16 cellular contexts compared by ENCODE assay signal in the genomic region with DNA sequence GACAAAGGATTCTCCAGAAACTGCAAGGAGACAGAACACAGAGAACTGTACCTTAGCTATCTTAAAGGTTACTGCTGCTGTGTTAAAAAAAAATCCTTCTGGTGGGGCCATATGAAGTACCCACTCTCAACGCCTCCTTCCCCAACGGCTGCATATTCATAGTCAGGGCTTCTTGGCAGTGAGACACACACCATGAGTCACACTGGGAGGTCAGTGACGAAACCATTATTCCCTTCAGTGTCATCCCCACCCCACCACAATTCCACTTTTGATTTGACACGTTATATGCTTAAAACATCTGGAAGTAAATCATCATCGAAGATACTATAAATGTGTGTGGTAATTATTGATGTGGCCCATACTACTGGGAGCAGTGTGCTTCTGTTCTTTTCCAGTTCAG.
DNase-seq lines count a peak whose midpoint lies in the region; ATAC-seq and TF ChIP-seq lines count a peak whose summit lies in the region.
"Had no signal": no experiment of that assay in that cellular context is flagged by ENCODE, and none has a peak within 500 bp of the region (broad histone marks: within the 10 kb centered on the region; RNA-seq: fewer than 3 reads in every experiment).

No MANE protein-coding gene starts in this region.

- ATAC-seq in heart right ventricle = peak; percentile 75 to 97 (median 86)
- ATAC-seq: activated naive CD8-positive, alpha-beta T cell treated with anti-CD3 and anti-CD28 coated beads, Interleukin-2, amount 50 U/mL, for 24 hours; HCT116 had no signal

- H3K27me3 ChIP-seq in heart right ventricle = no peaks in the 10 kb centered on the region
- H3K27me3 ChIP-seq in smooth muscle cell (ENCODE audit: low read depth) = no peaks in the 10 kb centered on the region
- no peaks in the 10 kb centered on the region for H3K27me3 ChIP-seq in Peyer's patch
- H3K27me3 ChIP-seq: gastrocnemius medialis had no signal

- no peaks in the 10 kb centered on the region for H3K36me3 Mint-ChIP-seq in activated CD4-positive, alpha-beta T cell treated with anti-CD3 and anti-CD28 coated beads, Interleukin-2, amount 10 ng/mL, durations not matched to agents 7 days and 5 days (ENCODE audit: low read depth)

- H3K9me3 Mint-ChIP-seq in activated CD4-positive, alpha-beta T cell treated with anti-CD3 and anti-CD28 coated beads, Interleukin-2, amount 10 ng/mL, durations not matched to agents 7 days and 5 days = peaks cover 3% of the 10 kb centered on the region
- H3K9me3 Mint-ChIP-seq: activated naive CD8-positive, alpha-beta T cell treated with anti-CD3 and anti-CD28 coated beads, Interleukin-2, amount 50 U/mL, for 24 hours had no signal

- H3K4me3 ChIP-seq in heart right ventricle (no peak overlapping the region), smooth muscle cell (no peak overlapping the region), Peyer's patch (no peak overlapping the region)
- H3K4me3 ChIP-seq: gastrocnemius medialis had no signal

- H3K9ac ChIP-seq in smooth muscle cell (ENCODE audit: low read depth) = peak overlapping the region; percentile 63

- peak overlapping the region; percentile 61 for H3K4me2 ChIP-seq in smooth muscle cell

- no peak for TF ChIP-seq POLR2A in Peyer's patch (IDR thresholded peaks at IDR 0.05)

- H3K27me3 Mint-ChIP-seq in activated CD4-positive, alpha-beta T cell treated with anti-CD3 and anti-CD28 coated beads, Interleukin-2, amount 10 ng/mL, durations not matched to agents 7 days and 5 days = no peaks in the 10 kb centered on the region
- H3K27me3 Mint-ChIP-seq: activated naive CD8-positive, alpha-beta T cell treated with anti-CD3 and anti-CD28 coated beads, Interleukin-2, amount 50 U/mL, for 24 hours had no signal

- H3K4me3 Mint-ChIP-seq in activated CD4-positive, alpha-beta T cell treated with anti-CD3 and anti-CD28 coated beads, Interleukin-2, amount 10 ng/mL, durations not matched to agents 7 days and 5 days = no peak overlapping the region
- H3K4me3 Mint-ChIP-seq: activated naive CD8-positive, alpha-beta T cell treated with anti-CD3 and anti-CD28 coated beads, Interleukin-2, amount 50 U/mL, for 24 hours had no signal

- no peaks in the 10 kb centered on the region for H3F3A ChIP-seq in smooth muscle cell (ENCODE audit: low read depth)

- intact Hi-C loops in heart right ventricle (cut with DNase I) = no loop called here

- no peak overlapping the region for H2AFZ ChIP-seq in smooth muscle cell (ENCODE audit: low read depth)

- no peak overlapping the region for H3K27ac Mint-ChIP-seq in activated CD4-positive, alpha-beta T cell treated with anti-CD3 and anti-CD28 coated beads, Interleukin-2, amount 10 ng/mL, durations not matched to agents 7 days and 5 days
- H3K27ac Mint-ChIP-seq: activated naive CD8-positive, alpha-beta T cell treated with anti-CD3 and anti-CD28 coated beads, Interleukin-2, amount 50 U/mL, for 24 hours had no signal

- TF ChIP-seq CTCF in heart right ventricle (IDR thresholded peaks at IDR 0.05) (no peak), smooth muscle cell (IDR thresholded peaks at IDR 0.05; ENCODE audit: borderline replicate concordance, insufficient read depth, poor library complexity, severe bottlenecking) (no peak), Peyer's patch (IDR thresholded peaks at IDR 0.05) (no peak)

- H4K20me1 ChIP-seq in smooth muscle cell (ENCODE audit: low read depth) = no peaks in the 10 kb centered on the region

- H3K36me3 ChIP-seq in heart right ventricle (no peaks in the 10 kb centered on the region), smooth muscle cell (ENCODE audit: low read depth) (no peaks in the 10 kb centered on the region), Peyer's patch (no peaks in the 10 kb centered on the region)
- H3K36me3 ChIP-seq: gastrocnemius medialis had no signal

- POLR2A ChIA-PET in activated CD4-positive, alpha-beta T cell treated with anti-CD3 and anti-CD28 coated beads, Interleukin-2, amount 10 ng/mL, durations not matched to agents 7 days and 5 days (lab: Charles Lee) = no interaction called here

- CTCF ChIA-PET in activated CD4-positive, alpha-beta T cell treated with anti-CD3 and anti-CD28 coated beads, Interleukin-2, amount 10 ng/mL, durations not matched to agents 7 days and 5 days (lab: Charles Lee) = no interaction called here

- DNase-seq in GOT3 (lab: John Stamatoyannopoulos, UW) (peak; percentile 7), amniotic stem cell (lab: John Stamatoyannopoulos, UW) (peak; percentile 51), heart right ventricle (peak in 1 of 2 donors; percentile 43), smooth muscle cell (lab: John Stamatoyannopoulos, UW; ENCODE audit: unreplicated experiment) (no peak), Peyer's patch (no peak), ureter (ENCODE audit: low spot score) (no peak), MV-4-11 (lab: John Stamatoyannopoulos, UW) (no peak)
- DNase-seq in activated CD4-positive, alpha-beta T cell treated with anti-CD3 and anti-CD28 coated beads, Interleukin-2, amount 10 ng/mL, durations not matched to agents 7 days and 5 days = no peak
- DNase-seq: activated CD4-positive, alpha-beta T cell treated with anti-CD3 and anti-CD28 coated beads, Interleukin-2, amount 50 U/mL, for 1 hour; activated naive CD8-positive, alpha-beta T cell treated with anti-CD3 and anti-CD28 coated beads, Interleukin-2, amount 50 U/mL, for 24 hours; DMS79 treated with DMSO at 0.1 percent for 48 hours; gastrocnemius medialis; NCI-H2029 treated with DMSO at 0.1 percent for 48 hours; RPMI8226; stimulated activated CD4-positive, alpha-beta T cell treated with anti-CD3 and anti-CD28 coated beads, Interleukin-2, amount 100 ng/mL, for 48 hours had no signal

- H3K4me1 ChIP-seq in heart right ventricle = peaks cover 0 to 46% (median 11%) of the 10 kb centered on the region in 9 donors
- H3K4me1 ChIP-seq in smooth muscle cell (ENCODE audit: low read depth) = peaks cover 6% of the 10 kb centered on the region
- H3K4me1 ChIP-seq in Peyer's patch = no peaks in the 10 kb centered on the region
- H3K4me1 ChIP-seq: gastrocnemius medialis had no signal

- peak overlapping the region in 1 of 10 donors; percentile 52 for H3K27ac ChIP-seq in heart right ventricle
- H3K27ac ChIP-seq in smooth muscle cell (ENCODE audit: low read depth) = peak overlapping the region; percentile 82
- H3K27ac ChIP-seq in Peyer's patch = no peak overlapping the region
- H3K27ac ChIP-seq: gastrocnemius medialis had no signal

- H3K79me2 ChIP-seq in smooth muscle cell (ENCODE audit: low read depth) = no peaks in the 10 kb centered on the region

- 32 to 33% methylated on average over 5 of the region's 5 CpGs for WGBS in heart right ventricle, 2 donors
- 43% methylated on average over 5 of the region's 5 CpGs for WGBS in smooth muscle cell (ENCODE audit: low lambda C conversion rate)

- H3K9me3 ChIP-seq in heart right ventricle (no peaks in the 10 kb centered on the region), smooth muscle cell (replicated peaks; ENCODE audit: low read depth) (no peaks in the 10 kb centered on the region), Peyer's patch (no peaks in the 10 kb centered on the region)
- H3K9me3 ChIP-seq: gastrocnemius medialis had no signal

- no peaks in the 10 kb centered on the region for H3K4me1 Mint-ChIP-seq in activated CD4-positive, alpha-beta T cell treated with anti-CD3 and anti-CD28 coated beads, Interleukin-2, amount 10 ng/mL, durations not matched to agents 7 days and 5 days
- H3K4me1 Mint-ChIP-seq: activated naive CD8-positive, alpha-beta T cell treated with anti-CD3 and anti-CD28 coated beads, Interleukin-2, amount 50 U/mL, for 24 hours had no signal

Comparison
In these comparisons a context has a peak if more than half of its experiments do, and no peak if none do; other contexts are left out.
1. DNase-seq: peak in GOT3 (single experiment) and amniotic stem cell (single experiment); none in smooth muscle cell (single experiment), activated CD4-positive, alpha-beta T cell treated with anti-CD3 and anti-CD28 coated beads, Interleukin-2, amount 10 ng/mL, durations not matched to agents 7 days and 5 days (single experiment), Peyer's patch (0 of 3), ureter (single experiment) and MV-4-11 (single experiment).